Comparison of ENCODE assay signal across 24 cellular contexts in genomic region chr15:66084704-66085103, GRCh38.
"Had no signal": no experiment of that assay in that cellular context is flagged by ENCODE, and none has a peak within 500 bp of the region (broad histone marks: within the 10 kb centered on the region; RNA-seq: fewer than 3 reads in every experiment).

No MANE protein-coding gene starts in this region.

- DNase-seq: activated CD4-positive, CD25-positive, alpha-beta regulatory T cell; activated CD4-positive, CD25-positive, alpha-beta regulatory T cell treated with anti-CD3 and anti-CD28 coated beads, Interleukin-2, amount 50 U/mL, for 72 hours; activated CD8-positive, alpha-beta memory T cell treated with anti-CD3 and anti-CD28 coated beads, Interleukin-2, amount 50 U/mL, for 48 hours; activated effector memory CD4-positive, alpha-beta T cell treated with Interleukin-2 at 50 U/mL for 16 hours; activated gamma-delta T cell treated with Interleukin-2 at 50 U/mL for 16 hours; activated T-cell treated with anti-CD3 and anti-CD28 coated beads for 4 hours; activated T-cell treated with anti-CD3 and anti-CD28 coated beads, Interleukin-2, amount 50 U/mL, for 24 hours; amniotic stem cell; anterior cingulate cortex; brain microvascular endothelial cell; cortex of kidney; dermis blood vessel endothelial cell; effector CD4-positive, alpha-beta T cell; effector memory CD8-positive, alpha-beta T cell; foreskin keratinocyte; gastrocnemius medialis; glutamatergic neuron; heart right ventricle had no signal

- FAIRE-seq: astrocyte, bronchial epithelial cell, colon had no signal

- H3K27me3 ChIP-seq: gastrocnemius medialis had no signal

- H3K36me3 ChIP-seq: brain microvascular endothelial cell, esophagus muscularis mucosa, gastrocnemius medialis, heart right ventricle had no signal

- H3K27ac ChIP-seq: brain microvascular endothelial cell, esophagus muscularis mucosa, foreskin keratinocyte, gastrocnemius medialis, heart right ventricle had no signal

- ATAC-seq: activated CD4-positive, alpha-beta T cell treated with anti-CD3 and anti-CD28 coated beads for 36 hours; activated T-helper 17 cell treated with anti-CD3 and anti-CD28 coated beads, Interleukin-2, amount 50 U/mL, for 72 hours; effector memory CD8-positive, alpha-beta T cell; foreskin keratinocyte; gastrocnemius medialis; heart right ventricle had no signal

- H3K4me3 ChIP-seq: esophagus muscularis mucosa, gastrocnemius medialis, heart right ventricle had no signal

- H3K9me3 ChIP-seq: esophagus muscularis mucosa, gastrocnemius medialis had no signal
